ENCODE assay signal across 13 cellular contexts in genomic region chr12:116133149-116133548, GRCh38.
A peak's percentile ranks its signal among the peaks of the same experiment; 100 is the strongest.
DNase-seq lines count a peak whose midpoint lies in the region; ATAC-seq lines count a peak whose summit lies in the region.
"Had no signal": no experiment of that assay in that cellular context is flagged by ENCODE, and none has a peak within 500 bp of the region (broad histone marks: within the 10 kb centered on the region; RNA-seq: fewer than 3 reads in every experiment).

No MANE protein-coding gene starts in this region.

- H3K27me3 ChIP-seq in BLaER1 = no peaks in the 10 kb centered on the region
- no peaks in the 10 kb centered on the region for H3K27me3 ChIP-seq in adipocyte (replicated peaks; ENCODE audit: control insufficient read depth, insufficient read depth, low read length)
- no peaks in the 10 kb centered on the region for H3K27me3 ChIP-seq in mucosa of stomach (ENCODE audit: control insufficient read depth, insufficient read depth, low read length)

- peak overlapping the region; percentile 8; the same call in 1 of the 2 replicates for H3K4me2 ChIP-seq in BLaER1

- no peaks in the 10 kb centered on the region for H3K9me3 ChIP-seq in BLaER1
- H3K9me3 ChIP-seq in adipocyte (ENCODE audit: control insufficient read depth, low read length) = no peaks in the 10 kb centered on the region
- no peaks in the 10 kb centered on the region for H3K9me3 ChIP-seq in mucosa of stomach (ENCODE audit: control insufficient read depth, low read length)

- H3K4me1 ChIP-seq in BLaER1 (peaks cover 15% of the 10 kb centered on the region), adipocyte (ENCODE audit: control insufficient read depth, insufficient read depth, low read length) (peaks cover 71% of the 10 kb centered on the region), mucosa of stomach (ENCODE audit: control insufficient read depth, insufficient read depth, low read length) (peaks cover 14% of the 10 kb centered on the region)

- no peak overlapping the region for H3K4me3 ChIP-seq in BLaER1
- no peak overlapping the region for H3K4me3 ChIP-seq in adipocyte (ENCODE audit: low read length)
- no peak overlapping the region for H3K4me3 ChIP-seq in mucosa of stomach (ENCODE audit: low read length)

- ATAC-seq in GM18870 (IDR thresholded peaks at IDR 0.05; ENCODE audit: unreplicated experiment) (no peak), HG02973 (IDR thresholded peaks at IDR 0.05; ENCODE audit: unreplicated experiment) (no peak), GM18520 (IDR thresholded peaks at IDR 0.05; ENCODE audit: unreplicated experiment) (no peak)

- H3K9ac ChIP-seq in BLaER1 = no peak overlapping the region
- no peak overlapping the region for H3K9ac ChIP-seq in adipocyte (ENCODE audit: low read length)
- H3K9ac ChIP-seq in mucosa of stomach (ENCODE audit: low read length) = peak overlapping the region; percentile 12

- H3K36me3 ChIP-seq in BLaER1 (no peaks in the 10 kb centered on the region), adipocyte (ENCODE audit: control insufficient read depth, insufficient read depth, low read length, severe bottlenecking) (no peaks in the 10 kb centered on the region), mucosa of stomach (ENCODE audit: control insufficient read depth, insufficient read depth, low read length) (no peaks in the 10 kb centered on the region)

- H3K27ac ChIP-seq in BLaER1 = peak overlapping the region; percentile 35; the same call in 1 of the 2 replicates

- peak; percentile 42 for DNase-seq in HCEC 1CT
- DNase-seq in adipocyte (ENCODE audit: low read depth) = peak; percentile 69
- no peak for DNase-seq in NCI-H1694 treated with DMSO at 0.1 percent for 48 hours (lab: John Stamatoyannopoulos, UW)
- DNase-seq: activated CD4-positive, CD25-positive, alpha-beta regulatory T cell treated with anti-CD3 and anti-CD28 coated beads, Interleukin-2, amount 50 U/mL, for 72 hours; amygdala; immature natural killer cell; Right ventricle myocardium superior; stimulated activated CD4-positive, alpha-beta T cell treated with anti-CD3 and anti-CD28 coated beads, Interleukin-4, amount 100 ng/mL, for 4 hours had no signal

- H4K20me1 ChIP-seq in BLaER1 = peaks cover 100% of the 10 kb centered on the region
